ENCODE assay signal across 8 cellular contexts in genomic region chr2:182649316-182649715, GRCh38.
DNase-seq lines count a peak whose midpoint lies in the region; ATAC-seq, FAIRE-seq and TF ChIP-seq lines count a peak whose summit lies in the region.

No MANE protein-coding gene starts in this region.

- no peak for FAIRE-seq in endothelial cell of umbilical vein (lab: Jason Lieb, UNC)

- dilution Hi-C loops in endothelial cell of umbilical vein (cut with MboI; ENCODE audit: extremely low pct_ligation_motif_present, low sequenced_read_pairs): no loop called here

- H3K36me3 Mint-ChIP-seq in mesothelial cell of epicardium: no peaks in the 10 kb centered on the region

- no peak overlapping the region for H3K4me3 Mint-ChIP-seq in mesothelial cell of epicardium

- H3K4me1 Mint-ChIP-seq in mesothelial cell of epicardium: peaks cover 8% of the 10 kb centered on the region

- no peaks in the 10 kb centered on the region for H3K9me3 ChIP-seq in endothelial cell of umbilical vein (replicated peaks; ENCODE audit: control insufficient read depth, insufficient read depth, low read length)

- H3K4me2 ChIP-seq in endothelial cell of umbilical vein (ENCODE audit: insufficient read depth, low read length): no peak overlapping the region

- H3K27me3 ChIP-seq in endothelial cell of umbilical vein (ENCODE audit: control insufficient read depth in 2 of 2, insufficient read depth in 2 of 2, low read length in 2 of 2): no peaks in the 10 kb centered on the region

- no peaks in the 10 kb centered on the region for H3K4me1 ChIP-seq in endothelial cell of umbilical vein (ENCODE audit: control insufficient read depth, extremely low read depth, insufficient read depth, low read length)

- peak; percentile 51 for ATAC-seq in HG03103 (IDR thresholded peaks at IDR 0.05; ENCODE audit: low read depth, unreplicated experiment)

- H4K20me1 ChIP-seq in endothelial cell of umbilical vein (replicated peaks; ENCODE audit: control insufficient read depth, extremely low read depth, insufficient read depth, low read length): no peaks in the 10 kb centered on the region

- POLR2A ChIA-PET in endothelial cell of umbilical vein (lab: Charles Lee): interaction anchor here (0.7 kb wide), 3 partner anchors 19 to 915 kb away, joined by 5 to 7 read pairs (median 6); no protein-coding TSS in a partner anchor

- TF ChIP-seq CTCF in GM12865 (IDR thresholded peaks at IDR 0.05; ENCODE audit: insufficient read depth, low read depth, low read length, missing control alignments): peak; percentile 31
- peak; percentile 34 to 58 for TF ChIP-seq CTCF in endothelial cell of umbilical vein (IDR thresholded peaks at IDR 0.05; ENCODE audit: extremely low read depth in 1 of 2, insufficient read depth in 1 of 2, low read depth in 1 of 2, low read length in 2 of 2)
- TF ChIP-seq CTCF in mesothelial cell of epicardium (IDR thresholded peaks at IDR 0.05; ENCODE audit: unreplicated experiment): no peak

- no peak overlapping the region for H3K27ac Mint-ChIP-seq in mesothelial cell of epicardium

- H3K79me2 ChIP-seq in endothelial cell of umbilical vein (ENCODE audit: control insufficient read depth, insufficient read depth, low read length): no peaks in the 10 kb centered on the region

- H2AFZ ChIP-seq in endothelial cell of umbilical vein (ENCODE audit: low read depth, low read length): no peak overlapping the region

- H3K27me3 Mint-ChIP-seq in mesothelial cell of epicardium (ENCODE audit: low read depth): no peaks in the 10 kb centered on the region

- H3K9me1 ChIP-seq in endothelial cell of umbilical vein (replicated peaks; ENCODE audit: control insufficient read depth, extremely low read depth, insufficient read depth, low read length): no peaks in the 10 kb centered on the region

- no peaks in the 10 kb centered on the region for H3K9me3 Mint-ChIP-seq in mesothelial cell of epicardium

- no peaks in the 10 kb centered on the region for H3K36me3 ChIP-seq in endothelial cell of umbilical vein (ENCODE audit: control insufficient read depth in 2 of 2, extremely low read depth in 1 of 2, insufficient read depth in 2 of 2, low read length in 2 of 2)

- intact Hi-C loops in endothelial cell of umbilical vein (cut with micrococcal nuclease): loop anchor here (1.0 kb wide), 1 partner anchor 409 kb away; no protein-coding TSS in a partner anchor

- H3K27ac ChIP-seq in endothelial cell of umbilical vein (ENCODE audit: insufficient read depth, low read depth, low read length): no peak overlapping the region

- H3K9ac ChIP-seq in endothelial cell of umbilical vein (replicated peaks; ENCODE audit: extremely low read depth, insufficient read depth, low read length): no peak overlapping the region

- DNase-seq in GM12865 (ENCODE audit: low read depth): peak; percentile 37
- peak; percentile 7 for DNase-seq in NCI-H524 treated with DMSO at 0.1 percent for 48 hours (lab: John Stamatoyannopoulos, UW)
- peak; percentile 49 for DNase-seq in endothelial cell of umbilical vein (ENCODE audit: low read depth, low spot score)
- DNase-seq in pons (ENCODE audit: low spot score): peak; percentile 34
- no peak for DNase-seq in amniotic stem cell (lab: John Stamatoyannopoulos, UW)
- no peak for DNase-seq in mesothelial cell of epicardium (ENCODE audit: low spot score in 2 of 2, unreplicated experiment in 2 of 2)
- DNase-seq in activated CD8-positive, alpha-beta memory T cell treated with anti-CD3 and anti-CD28 coated beads for 24 hours: no peak

- no peak for TF ChIP-seq POLR2A in endothelial cell of umbilical vein (IDR thresholded peaks at IDR 0.05; ENCODE audit: low read depth, low read length)

- CTCF ChIA-PET in endothelial cell of umbilical vein (lab: Charles Lee): interaction anchor here (0.6 to 3.7 kb wide), 41 partner anchors 9 to 1078 kb away, joined by 3 to 203 read pairs (median 4); partner anchors contain the start of gene PDE1A

- no TSS peak for BruUV-seq in endothelial cell of umbilical vein (replicated peaks; lab: Mats Ljungman, UMichigan)

- H3K4me3 ChIP-seq in GM12865 (ENCODE audit: low read depth, low read length) (no peak overlapping the region), endothelial cell of umbilical vein (replicated peaks in 1 of 3; ENCODE audit: insufficient read depth in 1 of 3, low read depth in 1 of 3, low read length in 3 of 3) (no peak overlapping the region)

TF ChIP-seq in endothelial cell of umbilical vein, 7 proteins besides CTCF, POLR2A, EP300 and RAD21:
- TF ChIP-seq GATA2 (IDR thresholded peaks at IDR 0.05; ENCODE audit: insufficient read depth, insufficient read length, low read depth, low read length): no peak
- TF ChIP-seq FOS (IDR thresholded peaks at IDR 0.05; ENCODE audit: borderline replicate concordance, insufficient read depth, low read length): no peak
- TF ChIP-seq EZH2 (IDR thresholded peaks at IDR 0.05; ENCODE audit: borderline replicate concordance, low read depth, low read length, severe bottlenecking): no peak
- TF ChIP-seq MYC (IDR thresholded peaks at IDR 0.05; ENCODE audit: low read depth, low read length): no peak
- no peak for TF ChIP-seq JUN (IDR thresholded peaks at IDR 0.05; ENCODE audit: borderline replicate concordance, insufficient read depth, insufficient read length, low read depth)
- no peak for TF ChIP-seq POLR2AphosphoS5 (IDR thresholded peaks at IDR 0.05; ENCODE audit: insufficient read depth, low read depth, low read length)
- TF ChIP-seq MAX (IDR thresholded peaks at IDR 0.05; ENCODE audit: insufficient read depth, insufficient read length): no peak

Comparison
In these comparisons a context has a peak if more than half of its experiments do, and no peak if none do; other contexts are left out.
1. DNase-seq: peak in GM12865 (single experiment), NCI-H524 treated with DMSO at 0.1 percent for 48 hours (single experiment), endothelial cell of umbilical vein (single experiment) and pons (single experiment); none in amniotic stem cell (single experiment), mesothelial cell of epicardium (0 of 2) and activated CD8-positive, alpha-beta memory T cell treated with anti-CD3 and anti-CD28 coated beads for 24 hours (single experiment).